ENCODE assay signal across 36 cellular contexts in genomic region chr7:138543739-138544138, GRCh38.
A peak's percentile ranks its signal among the peaks of the same experiment; 100 is the strongest.
DNase-seq lines count a peak whose midpoint lies in the region; ATAC-seq, FAIRE-seq and TF ChIP-seq lines count a peak whose summit lies in the region.
"Had no signal": no experiment of that assay in that cellular context is flagged by ENCODE, and none has a peak within 500 bp of the region (broad histone marks: within the 10 kb centered on the region; RNA-seq: fewer than 3 reads in every experiment).

No MANE protein-coding gene starts in this region.

- H3K36me3 ChIP-seq in HepG2 (replicated peaks in 1 of 2; ENCODE audit: control insufficient read depth in 1 of 2, insufficient read depth in 2 of 2, low read length in 2 of 2), result peaks cover 16 to 89% of the 10 kb centered on the region in 2 experiments
- H3K36me3 ChIP-seq in right lobe of liver, result peaks cover 0 to 27% (median 5%) of the 10 kb centered on the region in 4 donors
- peaks cover 43% of the 10 kb centered on the region for H3K36me3 ChIP-seq in neural progenitor cell
- H3K36me3 ChIP-seq in right atrium auricular region, result peaks cover 25% of the 10 kb centered on the region

- H2AFZ ChIP-seq in HepG2 (ENCODE audit: low read length), result no peak overlapping the region
- no peak overlapping the region for H2AFZ ChIP-seq in H9 (ENCODE audit: low read length)
- H2AFZ ChIP-seq in neural progenitor cell (replicated peaks), result no peak overlapping the region

- H3K27ac ChIP-seq in HepG2 (ENCODE audit: extremely low read length, insufficient read depth, low read length) (no peak overlapping the region), right lobe of liver (no peak overlapping the region), H9 (ENCODE audit: insufficient read length, low read depth, low read length) (no peak overlapping the region), neural progenitor cell (peak overlapping the region; percentile 60), right atrium auricular region (no peak overlapping the region)
- H3K27ac ChIP-seq: 22Rv1; A549; BLaER1; BLaER1 treated with 17β-estradiol and CSF1 and Interleukin-3, amounts not matched to agents 10 nM and 100 nM; C4-2B had no signal

- peaks cover 7% of the 10 kb centered on the region for H3K79me1 ChIP-seq in H9 (ENCODE audit: insufficient read depth, low read depth, low read length, poor library complexity, severe bottlenecking)

- CTCF ChIA-PET in HepG2 (lab: Yijun Ruan, JAX; ENCODE audit: low intra/inter-chr PET ratio, low total read pairs), result no interaction called here
- CTCF ChIA-PET in WTC11 (lab: Charles Lee), result no interaction called here

- H3K27me3 ChIP-seq in HepG2 (ENCODE audit: control insufficient read depth in 1 of 2, insufficient read depth in 2 of 2, low read length in 2 of 2) (no peaks in the 10 kb centered on the region), right lobe of liver (no peaks in the 10 kb centered on the region), H9 (ENCODE audit: insufficient read depth, low read length) (no peaks in the 10 kb centered on the region), neural progenitor cell (no peaks in the 10 kb centered on the region), right atrium auricular region (no peaks in the 10 kb centered on the region)
- H3K27me3 ChIP-seq: BE2C; BLaER1; BLaER1 treated with 17β-estradiol and CSF1 and Interleukin-3, amounts not matched to agents 10 nM and 100 nM had no signal

- H2BK120ac ChIP-seq in H9 (ENCODE audit: low read depth, low read length, poor library complexity, severe bottlenecking), result no peak overlapping the region

- H3K4me1 ChIP-seq in HepG2 (ENCODE audit: insufficient read depth, low read length) (no peaks in the 10 kb centered on the region), right lobe of liver (peaks cover 0 to 8% (median 0%) of the 10 kb centered on the region in 4 donors), H9 (ENCODE audit: insufficient read depth, low read length) (no peaks in the 10 kb centered on the region), neural progenitor cell (peaks cover 6% of the 10 kb centered on the region), right atrium auricular region (no peaks in the 10 kb centered on the region)
- H3K4me1 ChIP-seq: A549; BE2C; BLaER1; BLaER1 treated with 17β-estradiol and CSF1 and Interleukin-3, amounts not matched to agents 10 nM and 100 nM; Caco-2 had no signal

- no TSS peak for BruUV-seq in HepG2 (replicated peaks; lab: Mats Ljungman, UMichigan)

- TF ChIP-seq CTCF in HepG2 (CRISPR knock-in tag; IDR thresholded peaks at IDR 0.05), result no peak
- no peak for TF ChIP-seq CTCF in right lobe of liver (IDR thresholded peaks at IDR 0.05)
- no peak for TF ChIP-seq CTCF in H9 (conservative IDR thresholded peaks at IDR 0.05)
- no peak for TF ChIP-seq CTCF in WTC11 (IDR thresholded peaks at IDR 0.05)
- no peak for TF ChIP-seq CTCF in neural progenitor cell (IDR thresholded peaks at IDR 0.05)
- TF ChIP-seq CTCF in right atrium auricular region (IDR thresholded peaks at IDR 0.05), result no peak

- intact Hi-C loops in HepG2 (cut with micrococcal nuclease; ENCODE audit: unreplicated experiment), result no loop called here
- intact Hi-C loops in right lobe of liver (cut with DNase I), result no loop called here

- WGBS in HepG2 (ENCODE audit: low lambda C conversion rate), result 100% methylated on average over 2 of the region's 2 CpGs
- WGBS in right lobe of liver (ENCODE audit: insufficient coverage, low coverage, low lambda C conversion rate, missing lambda C conversion rate), result 85% methylated on average over 2 of the region's 2 CpGs
- WGBS in H9 (ENCODE audit: extremely low coverage, insufficient read length, low lambda C conversion rate), result no CpG with 5 or more reads among the region's 2 CpGs

- no peak overlapping the region for H4K5ac ChIP-seq in H9 (ENCODE audit: insufficient read length, low read depth, low read length)

- POLR2A ChIA-PET in HepG2 (lab: Yijun Ruan, JAX) (no interaction called here), WTC11 (lab: Charles Lee) (interaction anchor here (0.5 kb wide), 1 partner anchor 49 kb away, joined by 4 read pairs; no protein-coding TSS in a partner anchor)

- peak overlapping the region in 2 of 3 experiments; percentile 28 to 59; a peak in 2 of 7 replicates for H3K27ac Mint-ChIP-seq in H9
- peak overlapping the region; percentile 76; the same call in 1 of the 2 replicates for H3K27ac Mint-ChIP-seq in WTC11
- no peak overlapping the region for H3K27ac Mint-ChIP-seq in neural progenitor cell
- H3K27ac Mint-ChIP-seq: B cell; CD14-positive monocyte; CD4-positive, alpha-beta memory T cell; CD4-positive, alpha-beta T cell; CD4-positive, CD25-positive, alpha-beta regulatory T cell; CD8-positive, alpha-beta memory T cell; CD8-positive, alpha-beta T cell had no signal

- no peak overlapping the region for H4K8ac ChIP-seq in H9 (replicated peaks; ENCODE audit: insufficient read length, low read depth, low read length)

- H3K9me3 ChIP-seq in HepG2 (ENCODE audit: low read length) (no peaks in the 10 kb centered on the region), right lobe of liver (no peaks in the 10 kb centered on the region), H9 (ENCODE audit: control insufficient read depth, low read depth, low read length) (no peaks in the 10 kb centered on the region), neural progenitor cell (ENCODE audit: low read depth) (no peaks in the 10 kb centered on the region), right atrium auricular region (no peaks in the 10 kb centered on the region)
- H3K9me3 ChIP-seq: A549, BE2C, Caco-2 had no signal

- no peak overlapping the region for H3K9ac ChIP-seq in HepG2 (ENCODE audit: insufficient read depth, low read depth, low read length)
- H3K9ac ChIP-seq in H9 (ENCODE audit: extremely low read depth, insufficient read length, low read length), result no peak overlapping the region
- H3K9ac ChIP-seq in neural progenitor cell, result no peak overlapping the region
- H3K9ac ChIP-seq: BLaER1; BLaER1 treated with 17β-estradiol and CSF1 and Interleukin-3, amounts not matched to agents 10 nM and 100 nM had no signal

- H2BK5ac ChIP-seq in H9 (ENCODE audit: insufficient read length, low read length), result no peak overlapping the region

- H3K23me2 ChIP-seq in H9 (ENCODE audit: insufficient read length, low read depth, low read length, poor library complexity, severe bottlenecking), result no peaks in the 10 kb centered on the region

- TF ChIP-seq POLR2A in HepG2 (IDR thresholded peaks at IDR 0.05; ENCODE audit: insufficient read depth in 1 of 2, low read depth in 2 of 2, low read length in 2 of 2) (no peak), right lobe of liver (IDR thresholded peaks at IDR 0.05) (no peak)

- no peak overlapping the region for H3K4me2 ChIP-seq in HepG2 (ENCODE audit: low read depth, low read length)
- H3K4me2 ChIP-seq in H9 (ENCODE audit: insufficient read depth, insufficient read length, low read length), result no peak overlapping the region
- no peak overlapping the region for H3K4me2 ChIP-seq in neural progenitor cell
- H3K4me2 ChIP-seq: A549; BLaER1; BLaER1 treated with 17β-estradiol and CSF1 and Interleukin-3, amounts not matched to agents 10 nM and 100 nM had no signal

- no peak overlapping the region for H3K56ac ChIP-seq in H9 (ENCODE audit: insufficient read length, low read depth, low read length)

- H3K23ac ChIP-seq in H9 (ENCODE audit: insufficient read length, low read depth, low read length), result no peak overlapping the region

- H2BK20ac ChIP-seq in H9 (ENCODE audit: low read depth, low read length, poor library complexity, severe bottlenecking), result no peak overlapping the region

- H4K20me1 ChIP-seq in HepG2 (ENCODE audit: insufficient read depth, low read length) (peaks cover under 1% of the 10 kb centered on the region), H9 (ENCODE audit: control insufficient read depth, insufficient read depth, insufficient read length) (no peaks in the 10 kb centered on the region), neural progenitor cell (ENCODE audit: low read depth) (peaks cover under 1% of the 10 kb centered on the region)
- H4K20me1 ChIP-seq: BLaER1; BLaER1 treated with 17β-estradiol and CSF1 and Interleukin-3, amounts not matched to agents 10 nM and 100 nM had no signal

- H3K4me1 Mint-ChIP-seq in H9, result peaks cover 4 to 5% of the 10 kb centered on the region in 2 experiments; a peak in 2 of 4 replicates
- 0 out of 2 replicates have a peak, but pooled peaks cover 3% of the 10 kb centered on the region for H3K4me1 Mint-ChIP-seq in WTC11
- no peaks in the 10 kb centered on the region for H3K4me1 Mint-ChIP-seq in neural progenitor cell
- H3K4me1 Mint-ChIP-seq: B cell, CD14-positive monocyte had no signal

- H3K14ac ChIP-seq in H9 (ENCODE audit: insufficient read depth, low read length), result no peak overlapping the region

- H3K79me2 ChIP-seq in HepG2 (ENCODE audit: insufficient read depth, low read length) (peaks cover 44% of the 10 kb centered on the region), H9 (ENCODE audit: insufficient read depth, low read length) (peaks cover 3% of the 10 kb centered on the region; the same call in 1 of the 2 replicates), neural progenitor cell (ENCODE audit: low read depth) (peaks cover 100% of the 10 kb centered on the region)

- no peak for TF ChIP-seq EP300 in HepG2 (IDR thresholded peaks at IDR 0.05; ENCODE audit: low read depth in 2 of 2, low read length in 2 of 2)
- TF ChIP-seq EP300 in HepG2 (CRISPR knock-in tag; IDR thresholded peaks at IDR 0.05; ENCODE audit: borderline replicate concordance), result no peak

- no peak for FAIRE-seq in HepG2 (lab: Jason Lieb, UNC)
- FAIRE-seq: A549, D721Med had no signal

- H3K4ac ChIP-seq in H9 (ENCODE audit: low read depth, low read length), result no peak overlapping the region

- no peak overlapping the region for H3T11ph ChIP-seq in H9 (ENCODE audit: low read length)

- H3K27me3 Mint-ChIP-seq in H9 (ENCODE audit: low read depth) (no peaks in the 10 kb centered on the region; the same call in 1 of the 2 replicates), WTC11 (ENCODE audit: low read depth) (no peaks in the 10 kb centered on the region), neural progenitor cell (ENCODE audit: insufficient read depth, low read depth) (no peaks in the 10 kb centered on the region)
- H3K27me3 Mint-ChIP-seq: B cell; CD4-positive, alpha-beta memory T cell; CD4-positive, alpha-beta T cell; CD4-positive, CD25-positive, alpha-beta regulatory T cell; CD8-positive, alpha-beta memory T cell had no signal

- no peak overlapping the region for H3K18ac ChIP-seq in H9 (ENCODE audit: insufficient read length, low read depth, low read length)

- peaks cover 61% of the 10 kb centered on the region for H3F3A ChIP-seq in neural progenitor cell (ENCODE audit: low read depth)

- no peak overlapping the region for H2BK15ac ChIP-seq in H9 (ENCODE audit: low read depth, low read length)

- H3K4me3 Mint-ChIP-seq in H9 (no peak overlapping the region), WTC11 (no peak overlapping the region), neural progenitor cell (no peak overlapping the region)
- H3K4me3 Mint-ChIP-seq: B cell; CD14-positive monocyte; CD4-positive, alpha-beta memory T cell; CD4-positive, alpha-beta T cell; CD4-positive, CD25-positive, alpha-beta regulatory T cell; CD8-positive, alpha-beta memory T cell; CD8-positive, alpha-beta T cell had no signal

- H3K4me3 ChIP-seq in HepG2 (replicated peaks in 1 of 3; ENCODE audit: insufficient read depth in 1 of 3, low read depth in 2 of 3, low read length in 3 of 3) (no peak overlapping the region), right lobe of liver (no peak overlapping the region), neural progenitor cell (no peak overlapping the region), right atrium auricular region (no peak overlapping the region)
- H3K4me3 ChIP-seq: A549; BLaER1; BLaER1 treated with 17β-estradiol and CSF1 and Interleukin-3, amounts not matched to agents 10 nM and 100 nM had no signal

- ATAC-seq in HepG2 (no peak), right lobe of liver (no peak), WTC11 (no peak), HG03045 (IDR thresholded peaks at IDR 0.05; ENCODE audit: unreplicated experiment) (no peak)
- ATAC-seq: A549; CD8-positive, alpha-beta T cell had no signal

- H3K36me3 Mint-ChIP-seq in H9 (ENCODE audit: insufficient read depth in 1 of 3, low read depth in 3 of 3) (peaks cover 68 to 88% (median 87%) of the 10 kb centered on the region in 3 experiments), WTC11 (peaks cover 81% of the 10 kb centered on the region), neural progenitor cell (peaks cover 78% of the 10 kb centered on the region)

- DNase-seq in HepG2 (ENCODE audit: low spot score), result no peak
- no peak for DNase-seq in right lobe of liver
- no peak for DNase-seq in H9
- DNase-seq in WTC11 (ENCODE audit: low spot score), result no peak
- no peak for DNase-seq in neural progenitor cell (ENCODE audit: low spot score)
- DNase-seq in right atrium auricular region (ENCODE audit: low spot score), result no peak
- no peak for DNase-seq in Ammon's horn (ENCODE audit: low spot score)
- DNase-seq: 8988T; ACHN; AML-193; BE2C; C1 segment of cervical spinal cord; Caco-2; Calu3; CD4-positive, alpha-beta memory T cell; CD4-positive, alpha-beta T cell; CD4-positive, CD25-positive, alpha-beta regulatory T cell; CD8-positive, alpha-beta memory T cell; CD8-positive, alpha-beta T cell; COR-L47; DMS 273 treated with DMSO at 0.1 percent for 48 hours; DMS153; DMS53; DMS79; DMS79 treated with DMSO at 0.1 percent for 48 hours; DND-41; EL had no signal

- in situ Hi-C loops in HepG2 (cut with HindIII; ENCODE audit: extremely low pct_ligation_motif_present, low pct_unique_long_range_greater_than_20kb), result no loop called here

- TF ChIP-seq RAD21 in HepG2 (CRISPR knock-in tag; IDR thresholded peaks at IDR 0.05), result no peak

- H3K9me3 Mint-ChIP-seq in H9, result no peaks in the 10 kb centered on the region; a peak in 1 of 5 replicates
- no peaks in the 10 kb centered on the region for H3K9me3 Mint-ChIP-seq in WTC11
- H3K9me3 Mint-ChIP-seq in neural progenitor cell, result peaks cover 10% of the 10 kb centered on the region
- H3K9me3 Mint-ChIP-seq: CD8-positive, alpha-beta T cell had no signal

- H2BK12ac ChIP-seq in H9 (ENCODE audit: insufficient read length, low read depth, low read length), result no peak overlapping the region

- H2AK5ac ChIP-seq in H9 (ENCODE audit: insufficient read length, low read length), result no peak overlapping the region

- H4K91ac ChIP-seq in H9 (ENCODE audit: insufficient read length, low read depth, low read length), result no peak overlapping the region
